8 cellular contexts compared by ENCODE assay signal in genomic region chr1:18902523-18903312, GRCh38. TPM values are rescaled to one million over a fixed set of nuclear protein-coding genes. Genes with fewer than 3 reads are reported as not detected.
DNase-seq lines count a peak whose midpoint lies in the region; ATAC-seq and TF ChIP-seq lines count a peak whose summit lies in the region.

Gene ALDH4A1, minus strand, starts transcription at chr1:18902555. Its CDS starts 32 bp downstream, at chr1:18902523.

- no peaks in the 10 kb centered on the region for H3K9me3 Mint-ChIP-seq in activated T-cell treated with anti-CD3 and anti-CD28 coated beads, Interleukin-2, amount 50 U/mL, for 72 hours

- no peaks in the 10 kb centered on the region for H3K27me3 Mint-ChIP-seq in activated T-cell treated with anti-CD3 and anti-CD28 coated beads, Interleukin-2, amount 50 U/mL, for 72 hours (ENCODE audit: low read depth)

- H3K9ac ChIP-seq in mucosa of rectum (ENCODE audit: low read depth in 1 of 2, low read length in 2 of 2): peak within 1 kb of the TSS; percentile 68 to 70

- H3K27me3 ChIP-seq in esophagus (ENCODE audit: control insufficient read depth in 1 of 2, insufficient read depth in 2 of 2, low read length in 2 of 2): no peaks in the 10 kb centered on the region
- H3K27me3 ChIP-seq in mucosa of rectum (ENCODE audit: control insufficient read depth in 2 of 2, insufficient read depth in 2 of 2, low read length in 2 of 2): peaks cover 0 to 2% of the 10 kb centered on the region in 2 donors

- in situ Hi-C loops in KBM-7 (cut with MboI; ENCODE audit: low pct_unique_long_range_greater_than_20kb, low sequenced_read_pairs): loop anchor here (25.0 kb wide), 1 partner anchor 185 kb away; no protein-coding TSS in a partner anchor

- 0 to 1% methylated on average over 56 of the region's 56 CpGs for WGBS in esophagus, 2 donors

- ATAC-seq in GM21723 (IDR thresholded peaks at IDR 0.05; ENCODE audit: unreplicated experiment): peak; percentile 96
- ATAC-seq in activated T-cell treated with anti-CD3 and anti-CD28 coated beads, Interleukin-2, amount 50 U/mL, for 72 hours (replicated peaks in 1 of 2): peak; percentile 98

- H3K27ac ChIP-seq in esophagus (ENCODE audit: low read depth in 2 of 2, low read length in 1 of 2): peak within 1 kb of the TSS; percentile 94 to 97
- peak within 1 kb of the TSS; percentile 79 to 85 for H3K27ac ChIP-seq in mucosa of rectum (ENCODE audit: low read depth in 2 of 2, low read length in 2 of 2)

- H3K4me1 Mint-ChIP-seq in activated T-cell treated with anti-CD3 and anti-CD28 coated beads, Interleukin-2, amount 50 U/mL, for 72 hours (ENCODE audit: low read depth): peaks cover 49% of the 10 kb centered on the region

- DNase-seq in DMS53 treated with DMSO at 0.1 percent for 48 hours (lab: John Stamatoyannopoulos, UW; ENCODE audit: unreplicated experiment): peak; percentile 97
- peak; percentile 96 for DNase-seq in KBM-7
- peak; percentile 91 to 96 for DNase-seq in activated T-cell treated with anti-CD3 and anti-CD28 coated beads, Interleukin-2, amount 50 U/mL, for 72 hours
- DNase-seq in stimulated activated CD8-positive, alpha-beta memory T cell treated with anti-CD3 and anti-CD28 coated beads, Interleukin-4, amount 100 ng/mL, for 4 hours (ENCODE audit: low read depth in 2 of 2, low spot score in 1 of 2): peak; percentile 82 to 84

- H3K4me1 ChIP-seq in esophagus (ENCODE audit: control insufficient read depth in 2 of 2, insufficient read depth in 2 of 2, low read length in 1 of 2) (peaks cover 3 to 9% of the 10 kb centered on the region in 2 donors), mucosa of rectum (ENCODE audit: control insufficient read depth in 2 of 2, insufficient read depth in 2 of 2, low read length in 2 of 2) (peaks cover 4 to 5% of the 10 kb centered on the region in 2 donors)

- H3K4me3 ChIP-seq in esophagus (ENCODE audit: low read depth in 1 of 2, low read length in 2 of 2) (peak within 1 kb of the TSS; percentile 59 to 66), mucosa of rectum (ENCODE audit: low read length in 2 of 2) (peak within 1 kb of the TSS; percentile 80 to 83)

- peaks cover 0 to 5% of the 10 kb centered on the region in 2 donors for H3K36me3 ChIP-seq in esophagus (ENCODE audit: control insufficient read depth in 2 of 2, insufficient read depth in 2 of 2, low read length in 1 of 2)
- peaks cover 0 to 3% of the 10 kb centered on the region in 2 donors for H3K36me3 ChIP-seq in mucosa of rectum (ENCODE audit: control insufficient read depth in 2 of 2, insufficient read depth in 2 of 2, low read length in 2 of 2)

- H3K4me3 Mint-ChIP-seq in activated T-cell treated with anti-CD3 and anti-CD28 coated beads, Interleukin-2, amount 50 U/mL, for 72 hours: peak within 1 kb of the TSS; percentile 90 to 92

- peak within 1 kb of the TSS; percentile 98 for H3K27ac Mint-ChIP-seq in activated T-cell treated with anti-CD3 and anti-CD28 coated beads, Interleukin-2, amount 50 U/mL, for 72 hours

- no peaks in the 10 kb centered on the region for H3K9me3 ChIP-seq in esophagus (ENCODE audit: control insufficient read depth in 2 of 2, insufficient read depth in 1 of 2, low read depth in 1 of 2, low read length in 1 of 2)
- no peaks in the 10 kb centered on the region for H3K9me3 ChIP-seq in mucosa of rectum (ENCODE audit: control insufficient read depth in 2 of 2, low read length in 2 of 2)

- H3K36me3 Mint-ChIP-seq in activated T-cell treated with anti-CD3 and anti-CD28 coated beads, Interleukin-2, amount 50 U/mL, for 72 hours (ENCODE audit: insufficient read depth in 2 of 2): peaks cover 2 to 4% of the 10 kb centered on the region in 2 donors

TF ChIP-seq in PFSK-1, 5 proteins besides CTCF, POLR2A, EP300 and RAD21:
- TF ChIP-seq FOXP2 (optimal IDR thresholded peaks at IDR 0.05; ENCODE audit: borderline replicate concordance, extremely low read depth, extremely low read length, insufficient read depth) (no peak), POLR2AphosphoS5 (IDR thresholded peaks at IDR 0.05; ENCODE audit: low read depth, low read length) (peak; percentile 60; the same call in 1 of the 2 replicates), TAF1 (IDR thresholded peaks at IDR 0.05; ENCODE audit: borderline replicate concordance, insufficient read depth, low read length) (0 out of 2 replicates have a peak, but pooled peaks have one; percentile 5), SIN3A (IDR thresholded peaks at IDR 0.05; ENCODE audit: borderline replicate concordance, insufficient read depth, low read length) (peak; percentile 49; the same call in 1 of the 2 replicates), REST (IDR thresholded peaks at IDR 0.05; ENCODE audit: insufficient read depth in 1 of 2, low read depth in 2 of 2, low read length in 2 of 2) (no peak)

RNA-seq across cellular contexts. Expression of gene ALDH4A1, which starts in this region (rescaled TPM):
- 13.6 TPM for polyA plus RNA-seq in PFSK-1 (2012; ENCODE audit: insufficient read length, low read depth)
- total RNA-seq in activated T-cell treated with anti-CD3 and anti-CD28 coated beads, Interleukin-2, amount 50 U/mL, for 72 hours: 10 to 100 TPM in 1 of 2 donors, 1 to 10 TPM in 1; 8.1 to 13.1 TPM
- polyA plus RNA-seq in esophagus: 10 to 100 TPM; 34.7 to 39.6 TPM

Comparison
In these comparisons a context has a peak if more than half of its experiments do, and no peak if none do; other contexts are left out.
1. Peak in every context shown above with its lines: DNase-seq, ATAC-seq, H3K4me3 ChIP-seq and H3K27ac ChIP-seq.